ENCODE assay signal across 8 cellular contexts in the genomic region with DNA sequence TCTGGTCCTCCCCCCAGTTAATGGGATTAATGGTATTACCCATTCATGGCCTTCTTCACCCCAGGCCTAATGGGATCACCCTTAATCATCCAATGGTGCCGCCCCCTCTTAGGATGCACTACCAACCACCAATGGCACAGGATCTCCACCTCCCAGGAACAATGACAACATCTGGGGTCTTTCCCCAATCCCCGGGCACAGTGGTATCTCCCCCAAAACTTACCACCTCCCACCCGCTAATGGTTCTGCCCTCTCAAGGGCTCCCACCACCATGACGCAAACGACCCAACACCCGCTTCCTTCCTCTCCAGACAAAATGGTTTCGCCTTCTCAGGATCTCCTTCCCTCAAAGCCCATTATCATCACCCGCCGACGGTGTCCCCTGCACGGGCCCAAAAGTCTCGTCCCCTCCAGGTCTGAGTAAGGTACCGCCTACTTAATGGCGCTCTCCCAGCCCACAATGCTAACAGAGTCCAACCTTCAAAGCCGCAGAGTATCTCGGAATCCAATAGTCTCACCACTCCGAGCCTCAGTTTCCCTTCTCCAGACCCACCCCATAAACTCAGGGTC. TPM values are rescaled to one million over a fixed set of nuclear protein-coding genes. Genes with fewer than 3 reads are reported as not detected.
DNase-seq lines count a peak whose midpoint lies in the region; ATAC-seq and TF ChIP-seq lines count a peak whose summit lies in the region.

No MANE protein-coding gene starts in this region.

- H3K4me1 Mint-ChIP-seq in progenitor cell of endocrine pancreas (ENCODE audit: low read depth) = peaks cover 10% of the 10 kb centered on the region

- TF ChIP-seq POLR2A in uterus (IDR thresholded peaks at IDR 0.05) = no peak

- intact Hi-C loops in Right ventricle myocardium inferior (cut with DNase I) (loop anchor here (5.0 kb wide), 1 partner anchor 41 kb away; a partner anchor contains a TSS), uterus (cut with DNase I; ENCODE audit: low total_unique reads) (no loop called here)

- peak overlapping the region; percentile 98 for H3K27ac Mint-ChIP-seq in activated naive CD4-positive, alpha-beta T cell treated with anti-CD3 and anti-CD28 coated beads, Interleukin-2, amount 50 U/mL, for 72 hours
- peak overlapping the region; percentile 97 for H3K27ac Mint-ChIP-seq in progenitor cell of endocrine pancreas

- DNase-seq in AG20443 (ENCODE audit: low spot score) = peak; percentile 19
- DNase-seq in RPMI8226 = peak; percentile 20
- peak; percentile 20 to 68 for DNase-seq in activated naive CD4-positive, alpha-beta T cell treated with anti-CD3 and anti-CD28 coated beads, Interleukin-2, amount 50 U/mL, for 72 hours (ENCODE audit: low spot score in 2 of 2)
- DNase-seq in Right ventricle myocardium inferior (ENCODE audit: missing footprints) = no peak
- DNase-seq in progenitor cell of endocrine pancreas (ENCODE audit: low spot score, unreplicated experiment) = no peak
- peak; percentile 16 to 19 for DNase-seq in uterus

- no peaks in the 10 kb centered on the region for H3K36me3 ChIP-seq in uterus

- ATAC-seq in GM19025 (IDR thresholded peaks at IDR 0.05; ENCODE audit: low read depth, unreplicated experiment) (peak; percentile 9), HG03439 (IDR thresholded peaks at IDR 0.05; ENCODE audit: unreplicated experiment) (peak; percentile 19), Right ventricle myocardium inferior (peak; percentile 19)
- peak; percentile 62 to 65 for ATAC-seq in activated naive CD4-positive, alpha-beta T cell treated with anti-CD3 and anti-CD28 coated beads, Interleukin-2, amount 50 U/mL, for 72 hours

- H3K4me3 Mint-ChIP-seq in progenitor cell of endocrine pancreas (ENCODE audit: low read depth) = peak overlapping the region; percentile 99

- H3K36me3 Mint-ChIP-seq in activated naive CD4-positive, alpha-beta T cell treated with anti-CD3 and anti-CD28 coated beads, Interleukin-2, amount 50 U/mL, for 72 hours = peaks cover 19 to 29% of the 10 kb centered on the region in 2 donors
- H3K36me3 Mint-ChIP-seq in progenitor cell of endocrine pancreas (ENCODE audit: insufficient read depth) = peaks cover 11% of the 10 kb centered on the region

- H3K27me3 ChIP-seq in uterus = no peaks in the 10 kb centered on the region

- H3K4me1 ChIP-seq in uterus = no peaks in the 10 kb centered on the region

- no peaks in the 10 kb centered on the region for H3K9me3 Mint-ChIP-seq in activated naive CD4-positive, alpha-beta T cell treated with anti-CD3 and anti-CD28 coated beads, Interleukin-2, amount 50 U/mL, for 72 hours
- H3K9me3 Mint-ChIP-seq in progenitor cell of endocrine pancreas (ENCODE audit: low read depth) = peaks cover 19% of the 10 kb centered on the region

- no peak for TF ChIP-seq CTCF in progenitor cell of endocrine pancreas (IDR thresholded peaks at IDR 0.05; ENCODE audit: unreplicated experiment)
- TF ChIP-seq CTCF in uterus (IDR thresholded peaks at IDR 0.05) = no peak

- peak overlapping the region; percentile 49 to 50 for H3K4me3 ChIP-seq in uterus

- peak overlapping the region; percentile 72 to 77 for H3K27ac ChIP-seq in uterus

- H3K27me3 Mint-ChIP-seq in progenitor cell of endocrine pancreas = no peaks in the 10 kb centered on the region

- no peaks in the 10 kb centered on the region for H3K9me3 ChIP-seq in uterus

RNA-seq across cellular contexts. Expression of a gene that starts 0.5 kb away (rescaled TPM):
- 100 to 1,000 TPM in 1 of 2 donors, 10 to 100 TPM in 1; 92.3 to 140 TPM for total RNA-seq in activated naive CD4-positive, alpha-beta T cell treated with anti-CD3 and anti-CD28 coated beads, Interleukin-2, amount 50 U/mL, for 72 hours
- total RNA-seq in Right ventricle myocardium inferior = 20.1 TPM
- 89.9 and 98.4 TPM in 2 replicates for total RNA-seq in progenitor cell of endocrine pancreas
- 10 to 100 TPM; 15.4 to 57.6 (median 22.0) TPM for total RNA-seq in uterus

RNA-seq across cellular contexts. Expression of a gene that starts 30.0 kb away (rescaled TPM):
- 10 to 100 TPM in 1 of 2 donors, 1 to 10 TPM in 1; 4.9 to 15.5 TPM for total RNA-seq in activated naive CD4-positive, alpha-beta T cell treated with anti-CD3 and anti-CD28 coated beads, Interleukin-2, amount 50 U/mL, for 72 hours
- total RNA-seq in Right ventricle myocardium inferior (0.68 TPM), progenitor cell of endocrine pancreas (8.0 and 8.2 TPM in 2 replicates), uterus (1 to 10 TPM in 2 of 4 donors, under 1 TPM in 1, not detected in 1; 0.29 to 4.6 (median 3.2) TPM)

RNA-seq across cellular contexts. Expression of a gene that starts 41.6 kb away (rescaled TPM):
- 10 to 100 TPM; 34.8 to 41.8 TPM for total RNA-seq in activated naive CD4-positive, alpha-beta T cell treated with anti-CD3 and anti-CD28 coated beads, Interleukin-2, amount 50 U/mL, for 72 hours
- 24.8 TPM for total RNA-seq in Right ventricle myocardium inferior
- 39.7 and 40.8 TPM in 2 replicates for total RNA-seq in progenitor cell of endocrine pancreas
- 10 to 100 TPM; 16.7 to 75.0 (median 38.7) TPM for total RNA-seq in uterus

RNA-seq across cellular contexts. Expression of a gene that starts 44.2 kb away (rescaled TPM):
- total RNA-seq in activated naive CD4-positive, alpha-beta T cell treated with anti-CD3 and anti-CD28 coated beads, Interleukin-2, amount 50 U/mL, for 72 hours = 10 to 100 TPM; 76.8 to 82.4 TPM
- total RNA-seq in Right ventricle myocardium inferior = 19.8 TPM
- 52.5 and 53.3 TPM in 2 replicates for total RNA-seq in progenitor cell of endocrine pancreas
- total RNA-seq in uterus = 10 to 100 TPM in 3 of 4 donors, 1 to 10 TPM in 1; 8.5 to 58.7 (median 21.8) TPM

RNA-seq across cellular contexts. Expression of a gene that starts 57.2 kb away (rescaled TPM):
- 1 to 10 TPM; 4.5 to 5.7 TPM for total RNA-seq in activated naive CD4-positive, alpha-beta T cell treated with anti-CD3 and anti-CD28 coated beads, Interleukin-2, amount 50 U/mL, for 72 hours
- total RNA-seq in Right ventricle myocardium inferior (1.4 TPM), progenitor cell of endocrine pancreas (27.1 and 27.9 TPM in 2 replicates), uterus (10 to 100 TPM in 1 of 4 donors, 1 to 10 TPM in 3; 2.0 to 12.0 (median 4.2) TPM)

Comparison
In these comparisons a context has a peak if more than half of its experiments do, and no peak if none do; other contexts are left out.
1. DNase-seq: peak in AG20443 (single experiment), RPMI8226 (single experiment), activated naive CD4-positive, alpha-beta T cell treated with anti-CD3 and anti-CD28 coated beads, Interleukin-2, amount 50 U/mL, for 72 hours (2 of 2) and uterus (2 of 2); none in Right ventricle myocardium inferior (single experiment) and progenitor cell of endocrine pancreas (single experiment).
2. ATAC-seq: peak in every context shown above with its lines; median percentile 64 in activated naive CD4-positive, alpha-beta T cell treated with anti-CD3 and anti-CD28 coated beads, Interleukin-2, amount 50 U/mL, for 72 hours; 19 in HG03439; 19 in Right ventricle myocardium inferior; 9 in GM19025.